2 cellular contexts compared by ENCODE assay signal in the genomic region with DNA sequence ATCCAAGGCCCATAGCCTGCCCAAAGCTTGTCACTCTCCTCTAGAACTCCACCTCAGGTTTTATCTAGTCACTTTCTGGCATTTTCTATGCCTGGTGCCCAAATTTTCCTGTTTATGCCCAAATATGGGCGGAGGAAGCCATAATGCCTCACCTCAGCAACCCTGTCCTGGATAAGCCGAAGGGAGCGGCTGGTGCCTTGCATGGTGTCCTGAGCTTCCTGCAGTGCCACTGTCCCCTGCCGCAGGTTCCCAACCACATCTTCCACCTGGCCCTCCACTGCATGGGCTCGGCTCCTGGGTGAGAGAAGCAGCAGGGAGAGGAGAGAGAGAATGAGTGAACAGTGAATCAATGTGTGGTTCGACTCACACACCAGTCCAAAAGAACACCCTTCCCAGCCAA.
TF ChIP-seq lines count a peak whose summit lies in the region.

No MANE protein-coding gene starts in this region.

TF ChIP-seq in HEK293, 187 proteins besides CTCF, POLR2A, EP300 and RAD21:
- peak; percentile 75 for TF ChIP-seq ZIC2 (tag by site-specific recombination; IDR thresholded peaks at IDR 0.05)
- TF ChIP-seq MZF1 (tag by site-specific recombination; IDR thresholded peaks at IDR 0.05; ENCODE audit: borderline replicate concordance): no peak

TF ChIP-seq in H1, 55 proteins besides CTCF, POLR2A, EP300 and RAD21:
- TF ChIP-seq SRF (IDR thresholded peaks at IDR 0.05; ENCODE audit: low read depth, low read length) (peak; percentile 95), TEAD4 (IDR thresholded peaks at IDR 0.05; ENCODE audit: low read depth, low read length) (no peak)
- TF ChIP-seq, protein P1, sequence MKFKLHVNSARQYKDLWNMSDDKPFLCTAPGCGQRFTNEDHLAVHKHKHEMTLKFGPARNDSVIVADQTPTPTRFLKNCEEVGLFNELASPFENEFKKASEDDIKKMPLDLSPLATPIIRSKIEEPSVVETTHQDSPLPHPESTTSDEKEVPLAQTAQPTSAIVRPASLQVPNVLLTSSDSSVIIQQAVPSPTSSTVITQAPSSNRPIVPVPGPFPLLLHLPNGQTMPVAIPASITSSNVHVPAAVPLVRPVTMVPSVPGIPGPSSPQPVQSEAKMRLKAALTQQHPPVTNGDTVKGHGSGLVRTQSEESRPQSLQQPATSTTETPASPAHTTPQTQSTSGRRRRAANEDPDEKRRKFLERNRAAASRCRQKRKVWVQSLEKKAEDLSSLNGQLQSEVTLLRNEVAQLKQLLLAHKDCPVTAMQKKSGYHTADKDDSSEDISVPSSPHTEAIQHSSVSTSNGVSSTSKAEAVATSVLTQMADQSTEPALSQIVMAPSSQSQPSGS (IDR thresholded peaks at IDR 0.05; ENCODE audit: low read length): no peak
